21 cellular contexts compared by ENCODE assay signal in genomic region chr9:79568337-79569084, GRCh38. TPM values are rescaled to one million over a fixed set of nuclear protein-coding genes. Genes with fewer than 3 reads are reported as not detected.
DNase-seq lines count a peak whose midpoint lies in the region; ATAC-seq, FAIRE-seq and TF ChIP-seq lines count a peak whose summit lies in the region.
"Had no signal": no experiment of that assay in that cellular context is flagged by ENCODE, and none has a peak within 500 bp of the region (broad histone marks: within the 10 kb centered on the region; RNA-seq: fewer than 3 reads in every experiment).

No MANE protein-coding gene starts in this region.

- no peaks in the 10 kb centered on the region; the same call in 1 of the 2 replicates for H3K4me1 ChIP-seq in Panc1 (ENCODE audit: control insufficient read depth, insufficient read depth, low read length)
- H3K4me1 ChIP-seq in pancreas: no peaks in the 10 kb centered on the region

- TF ChIP-seq CTCF in Panc1 (IDR thresholded peaks at IDR 0.05) (0 out of 2 replicates have a peak, but pooled peaks have one; percentile 1), neural crest cell (conservative IDR thresholded peaks at IDR 0.05) (no peak), pancreas (IDR thresholded peaks at IDR 0.05) (no peak)

- H3K27ac Mint-ChIP-seq in neural crest cell (ENCODE audit: unreplicated experiment): no peak overlapping the region
- H3K27ac Mint-ChIP-seq: activated CD4-positive, alpha-beta memory T cell treated with anti-CD3 and anti-CD28 coated beads for 36 hours; activated naive CD4-positive, alpha-beta T cell treated with anti-CD3 and anti-CD28 coated beads, Interleukin-2, amount 50 U/mL, for 72 hours; stimulated activated memory B cell treated with anti-CD40 and anti-IgM and Interleukin-4, amounts not matched to agents 10 μg/mL and 1 μg/mL and 100 μg/mL, for 72 hours had no signal

- H3K27me3 Mint-ChIP-seq in neural crest cell (ENCODE audit: low read depth): peaks cover 9% of the 10 kb centered on the region

- intact Hi-C loops in Panc1 (cut with micrococcal nuclease; ENCODE audit: unreplicated experiment): loop anchor here (2.0 to 10.0 kb wide), 2 partner anchors 84 to 438 kb away; no protein-coding TSS in a partner anchor
- intact Hi-C loops in pancreas (cut with DNase I): no loop called here

- DNase-seq in DMS 273 (lab: John Stamatoyannopoulos, UW; ENCODE audit: unreplicated experiment): peak; percentile 7
- no peak for DNase-seq in DMS 273 treated with DMSO at 0.1 percent for 48 hours (lab: John Stamatoyannopoulos, UW)
- no peak for DNase-seq in GM18507 (ENCODE audit: extremely low spot score, insufficient read length, low read depth)
- no peak for DNase-seq in Panc1 (ENCODE audit: low read depth, low spot score)
- DNase-seq in neural crest cell (ENCODE audit: low read depth, low spot score): no peak
- DNase-seq in hypothalamus (lab: John Stamatoyannopoulos, UW): no peak
- DNase-seq in pancreas: no peak
- DNase-seq: activated CD4-positive, alpha-beta memory T cell treated with anti-CD3 and anti-CD28 coated beads for 36 hours; activated T-cell treated with anti-CD3 and anti-CD28 coated beads, Interleukin-2, amount 50 U/mL, for 48 hours; brain microvascular endothelial cell; DMS79 treated with DMSO at 0.1 percent for 48 hours; naive B cell; NCI-H2081; NCI-H510A treated with DMSO at 0.1 percent for 48 hours; stimulated activated CD4-positive, alpha-beta T cell treated with anti-CD3 and anti-CD28 coated beads, Interleukin-12 subunit alpha, Interleukin-12 subunit beta, amount 100 ng/mL, for 4 hours; upper lobe of right lung had no signal

- no peaks in the 10 kb centered on the region for H3K36me3 ChIP-seq in Panc1 (ENCODE audit: control insufficient read depth, insufficient read depth, low read length)
- no peaks in the 10 kb centered on the region for H3K36me3 ChIP-seq in pancreas
- H3K36me3 ChIP-seq: brain microvascular endothelial cell, gastroesophageal sphincter, upper lobe of right lung had no signal

- peaks cover 7% of the 10 kb centered on the region for H3K4me1 Mint-ChIP-seq in neural crest cell

- no peak overlapping the region for H3K4me3 ChIP-seq in Panc1 (ENCODE audit: low read depth in 2 of 2, low read length in 2 of 2)
- H3K4me3 ChIP-seq in pancreas: no peak overlapping the region
- H3K4me3 ChIP-seq: gastroesophageal sphincter, upper lobe of right lung had no signal

- peak overlapping the region; percentile 76 for H3K4me3 Mint-ChIP-seq in neural crest cell
- H3K4me3 Mint-ChIP-seq: activated CD4-positive, alpha-beta memory T cell treated with anti-CD3 and anti-CD28 coated beads for 36 hours; stimulated activated memory B cell treated with anti-CD40 and anti-IgM and Interleukin-4, amounts not matched to agents 10 μg/mL and 1 μg/mL and 100 μg/mL, for 72 hours had no signal

- ATAC-seq in Panc1 (no peak), GM21529 (IDR thresholded peaks at IDR 0.05; ENCODE audit: unreplicated experiment) (no peak), pancreas (no peak)
- ATAC-seq: activated naive CD4-positive, alpha-beta T cell treated with anti-CD3 and anti-CD28 coated beads, Interleukin-2, amount 50 U/mL, for 72 hours; gastroesophageal sphincter; stimulated activated memory B cell treated with anti-CD40 and anti-IgM and Interleukin-4, amounts not matched to agents 10 μg/mL and 1 μg/mL and 100 μg/mL, for 72 hours; upper lobe of right lung had no signal

- WGBS in pancreas, 2 donors: 86 to 90% methylated on average over 7 of the region's 7 CpGs

- in situ Hi-C loops in Panc1 (cut with HindIII; ENCODE audit: low pct_unique_long_range_greater_than_20kb, low sequenced_read_pairs): no loop called here

- H3K27ac ChIP-seq in Panc1 (ENCODE audit: low read length): no peak overlapping the region
- no peak overlapping the region for H3K27ac ChIP-seq in pancreas
- H3K27ac ChIP-seq: 22Rv1, brain microvascular endothelial cell, gastroesophageal sphincter, upper lobe of right lung had no signal

- FAIRE-seq in GM18507 (lab: Jason Lieb, UNC): peak; percentile 77
- no peak for FAIRE-seq in pancreas (lab: Jason Lieb, UNC)

- no peaks in the 10 kb centered on the region for H3K9me3 ChIP-seq in Panc1 (ENCODE audit: control insufficient read depth, insufficient read depth, low read depth, low read length)
- H3K9me3 ChIP-seq in pancreas: no peaks in the 10 kb centered on the region
- H3K9me3 ChIP-seq: upper lobe of right lung had no signal

- POLR2A ChIA-PET in Panc1 (lab: Charles Lee): no interaction called here

- H3K9me3 Mint-ChIP-seq in neural crest cell: no peaks in the 10 kb centered on the region
- H3K9me3 Mint-ChIP-seq: activated CD4-positive, alpha-beta memory T cell treated with anti-CD3 and anti-CD28 coated beads for 36 hours; activated naive CD4-positive, alpha-beta T cell treated with anti-CD3 and anti-CD28 coated beads, Interleukin-2, amount 50 U/mL, for 72 hours; naive B cell; stimulated activated memory B cell treated with anti-CD40 and anti-IgM and Interleukin-4, amounts not matched to agents 10 μg/mL and 1 μg/mL and 100 μg/mL, for 72 hours had no signal

- peaks cover under 1% of the 10 kb centered on the region; the same call in 1 of the 2 replicates for H3K27me3 ChIP-seq in Panc1 (ENCODE audit: control insufficient read depth, insufficient read depth, low read length)
- no peaks in the 10 kb centered on the region for H3K27me3 ChIP-seq in pancreas
- H3K27me3 ChIP-seq: brain microvascular endothelial cell, upper lobe of right lung had no signal

- H3K36me3 Mint-ChIP-seq in neural crest cell (ENCODE audit: low read depth): no peaks in the 10 kb centered on the region
- H3K36me3 Mint-ChIP-seq: naive B cell; stimulated activated memory B cell treated with anti-CD40 and anti-IgM and Interleukin-4, amounts not matched to agents 10 μg/mL and 1 μg/mL and 100 μg/mL, for 72 hours had no signal

- no TSS peak for BruUV-seq in Panc1 (replicated peaks; lab: Mats Ljungman, UMichigan)

- CTCF ChIA-PET in Panc1 (lab: Charles Lee): no interaction called here

RNA-seq across cellular contexts. Expression of gene TLE4, which starts 3.3 kb away (rescaled TPM):
- 8.7 TPM for total RNA-seq in Panc1 (2021; ENCODE audit: unreplicated experiment)
- 4.2 TPM for polyA plus RNA-seq in Panc1 (2012; ENCODE audit: insufficient read length)
- total RNA-seq in neural crest cell: 83.4 and 85.8 TPM in 2 replicates
- total RNA-seq in pancreas: 10 to 100 TPM in 3 of 6 donors, 1 to 10 TPM in 3; 8.0 to 19.0 (median 10.3) TPM
- polyA plus RNA-seq in pancreas: 1 to 10 TPM; 2.8 to 4.1 TPM
